In the genomic region with DNA sequence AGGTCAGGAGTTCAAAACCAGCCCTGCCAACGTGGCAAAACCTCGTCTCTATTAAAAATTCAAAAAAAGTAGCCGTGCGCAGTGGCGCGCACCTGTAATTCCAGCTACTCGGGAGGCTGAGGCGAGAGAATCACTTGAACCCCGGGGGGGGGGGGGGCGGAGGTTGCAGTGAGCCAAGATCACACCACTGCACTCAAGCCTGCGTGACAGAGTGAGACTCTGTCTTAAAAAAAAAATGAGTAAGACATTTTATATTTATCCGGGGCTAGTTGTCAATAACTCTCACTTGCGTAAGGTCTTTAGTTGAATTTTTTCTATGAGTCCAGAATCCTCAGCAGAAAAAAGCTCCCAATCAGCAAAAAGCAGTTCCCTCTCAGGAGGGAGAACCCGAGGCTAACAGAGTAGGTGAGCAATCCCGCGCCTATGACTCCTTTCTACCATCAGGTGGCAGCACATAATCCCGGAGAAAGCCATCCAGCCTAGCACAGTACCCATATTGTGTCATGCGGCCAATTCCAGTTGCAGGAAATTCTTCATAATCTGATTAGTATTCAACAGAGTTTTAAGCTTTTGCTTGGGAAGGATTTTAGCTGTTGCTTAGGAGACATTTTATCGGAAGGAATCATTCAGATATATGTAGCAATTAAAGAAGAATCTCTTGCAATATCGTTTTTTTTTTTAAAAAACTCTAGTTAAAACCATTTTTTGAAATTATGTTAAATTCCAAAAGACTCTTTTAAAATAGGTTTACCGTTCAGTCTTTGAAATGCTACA, we compare ENCODE assay signal across 1 cellular context.
TF ChIP-seq lines count a peak whose summit lies in the region.

No MANE protein-coding gene starts in this region.

TF ChIP-seq in HepG2, 621 proteins besides CTCF, POLR2A, EP300 and RAD21 (continued from another document and continues in another):
- TF ChIP-seq, protein P1, sequence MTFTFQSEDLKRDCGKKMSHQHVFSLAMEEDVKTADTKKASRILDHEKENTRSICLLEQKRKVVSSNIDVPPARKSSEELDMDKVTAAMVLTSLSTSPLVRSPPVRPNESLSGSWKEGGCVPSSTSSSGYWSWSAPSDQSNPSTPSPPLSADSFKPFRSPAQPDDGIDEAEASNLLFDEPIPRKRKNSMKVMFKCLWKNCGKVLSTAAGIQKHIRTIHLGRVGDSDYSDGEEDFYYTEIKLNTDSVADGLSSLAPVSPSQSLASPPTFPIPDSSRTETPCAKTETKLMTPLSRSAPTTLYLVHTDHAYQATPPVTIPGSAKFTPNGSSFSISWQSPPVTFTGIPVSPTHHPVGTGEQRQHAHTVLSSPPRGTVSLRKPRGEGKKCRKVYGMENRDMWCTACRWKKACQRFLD (CRISPR knock-in tag; IDR thresholded peaks at IDR 0.05; ENCODE audit: borderline replicate concordance) = no peak
- TF ChIP-seq ZKSCAN8 (CRISPR knock-in tag; IDR thresholded peaks at IDR 0.05; ENCODE audit: borderline replicate concordance) = peak; percentile 59; the same call in 1 of the 2 replicates
- TF ChIP-seq ZBTB42 (CRISPR knock-in tag; IDR thresholded peaks at IDR 0.05) = no peak
- TF ChIP-seq, protein P2, sequence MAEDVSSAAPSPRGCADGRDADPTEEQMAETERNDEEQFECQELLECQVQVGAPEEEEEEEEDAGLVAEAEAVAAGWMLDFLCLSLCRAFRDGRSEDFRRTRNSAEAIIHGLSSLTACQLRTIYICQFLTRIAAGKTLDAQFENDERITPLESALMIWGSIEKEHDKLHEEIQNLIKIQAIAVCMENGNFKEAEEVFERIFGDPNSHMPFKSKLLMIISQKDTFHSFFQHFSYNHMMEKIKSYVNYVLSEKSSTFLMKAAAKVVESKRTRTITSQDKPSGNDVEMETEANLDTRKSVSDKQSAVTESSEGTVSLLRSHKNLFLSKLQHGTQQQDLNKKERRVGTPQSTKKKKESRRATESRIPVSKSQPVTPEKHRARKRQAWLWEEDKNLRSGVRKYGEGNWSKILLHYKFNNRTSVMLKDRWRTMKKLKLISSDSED (CRISPR knock-in tag; IDR thresholded peaks at IDR 0.05) = no peak
- TF ChIP-seq ZBTB7B (CRISPR knock-in tag; IDR thresholded peaks at IDR 0.05) = no peak
- TF ChIP-seq SALL1 (CRISPR knock-in tag; IDR thresholded peaks at IDR 0.05) = peak; percentile 60
- TF ChIP-seq, protein P3, sequence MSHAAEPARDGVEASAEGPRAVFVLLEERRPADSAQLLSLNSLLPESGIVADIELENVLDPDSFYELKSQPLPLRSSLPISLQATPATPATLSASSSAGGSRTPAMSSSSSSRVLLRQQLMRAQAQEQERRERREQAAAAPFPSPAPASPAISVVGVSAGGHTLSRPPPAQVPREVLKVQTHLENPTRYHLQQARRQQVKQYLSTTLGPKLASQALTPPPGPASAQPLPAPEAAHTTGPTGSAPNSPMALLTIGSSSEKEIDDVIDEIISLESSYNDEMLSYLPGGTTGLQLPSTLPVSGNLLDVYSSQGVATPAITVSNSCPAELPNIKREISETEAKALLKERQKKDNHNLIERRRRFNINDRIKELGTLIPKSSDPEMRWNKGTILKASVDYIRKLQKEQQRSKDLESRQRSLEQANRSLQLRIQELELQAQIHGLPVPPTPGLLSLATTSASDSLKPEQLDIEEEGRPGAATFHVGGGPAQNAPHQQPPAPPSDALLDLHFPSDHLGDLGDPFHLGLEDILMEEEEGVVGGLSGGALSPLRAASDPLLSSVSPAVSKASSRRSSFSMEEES (CRISPR knock-in tag; IDR thresholded peaks at IDR 0.05) = peak; percentile 48; the same call in 1 of the 2 replicates
- TF ChIP-seq KAT8 (CRISPR knock-in tag; IDR thresholded peaks at IDR 0.05) = peak; percentile 38; the same call in 1 of the 2 replicates
- TF ChIP-seq SP4 (CRISPR knock-in tag; IDR thresholded peaks at IDR 0.05) = peak; percentile 42; the same call in 1 of the 2 replicates
- TF ChIP-seq, protein P4, sequence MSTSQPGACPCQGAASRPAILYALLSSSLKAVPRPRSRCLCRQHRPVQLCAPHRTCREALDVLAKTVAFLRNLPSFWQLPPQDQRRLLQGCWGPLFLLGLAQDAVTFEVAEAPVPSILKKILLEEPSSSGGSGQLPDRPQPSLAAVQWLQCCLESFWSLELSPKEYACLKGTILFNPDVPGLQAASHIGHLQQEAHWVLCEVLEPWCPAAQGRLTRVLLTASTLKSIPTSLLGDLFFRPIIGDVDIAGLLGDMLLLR (CRISPR knock-in tag; IDR thresholded peaks at IDR 0.05) = no peak
- TF ChIP-seq ZNF326 (CRISPR knock-in tag; IDR thresholded peaks at IDR 0.05; ENCODE audit: borderline replicate concordance) = no peak
- no peak for TF ChIP-seq BORCS8-MEF2B (CRISPR knock-in tag; IDR thresholded peaks at IDR 0.05)
- TF ChIP-seq, protein P5, sequence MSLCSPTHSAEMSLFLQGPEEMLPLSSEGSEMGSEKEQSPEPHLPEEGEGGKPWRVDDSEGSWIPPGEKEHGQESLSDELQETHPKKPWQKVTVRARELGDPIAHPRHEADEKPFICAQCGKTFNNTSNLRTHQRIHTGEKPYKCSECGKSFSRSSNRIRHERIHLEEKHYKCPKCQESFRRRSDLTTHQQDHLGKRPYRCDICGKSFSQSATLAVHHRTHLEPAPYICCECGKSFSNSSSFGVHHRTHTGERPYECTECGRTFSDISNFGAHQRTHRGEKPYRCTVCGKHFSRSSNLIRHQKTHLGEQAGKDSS (CRISPR knock-in tag; IDR thresholded peaks at IDR 0.05; ENCODE audit: borderline replicate concordance, low read depth) = no peak
- no peak for TF ChIP-seq CBX2 (IDR thresholded peaks at IDR 0.05; ENCODE audit: low read depth, low read length)
- no peak for TF ChIP-seq CBX2 (CRISPR knock-in tag; IDR thresholded peaks at IDR 0.05; ENCODE audit: low read depth)
- TF ChIP-seq TEAD3 (CRISPR knock-in tag; optimal IDR thresholded peaks at IDR 0.05; ENCODE audit: borderline replicate concordance) = peak; percentile 49
- TF ChIP-seq, protein P6, sequence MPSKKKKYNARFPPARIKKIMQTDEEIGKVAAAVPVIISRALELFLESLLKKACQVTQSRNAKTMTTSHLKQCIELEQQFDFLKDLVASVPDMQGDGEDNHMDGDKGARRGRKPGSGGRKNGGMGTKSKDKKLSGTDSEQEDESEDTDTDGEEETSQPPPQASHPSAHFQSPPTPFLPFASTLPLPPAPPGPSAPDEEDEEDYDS (CRISPR knock-in tag; IDR thresholded peaks at IDR 0.05) = peak; percentile 28; the same call in 1 of the 2 replicates
- TF ChIP-seq ZKSCAN1 (IDR thresholded peaks at IDR 0.05; ENCODE audit: low read length) = no peak
- peak; percentile 76 for TF ChIP-seq XRCC5 (optimal IDR thresholded peaks at IDR 0.05; ENCODE audit: low read length)
- no peak for TF ChIP-seq SPEN (CRISPR knock-in tag; IDR thresholded peaks at IDR 0.05; ENCODE audit: low read depth)
- TF ChIP-seq WIZ (CRISPR knock-in tag; IDR thresholded peaks at IDR 0.05) = no peak
- TF ChIP-seq SOX6 (IDR thresholded peaks at IDR 0.05) = no peak
- peak; percentile 37; the same call in 1 of the 2 replicates for TF ChIP-seq SOX6 (CRISPR knock-in tag; IDR thresholded peaks at IDR 0.05)
- no peak for TF ChIP-seq ZNF224 (CRISPR knock-in tag; IDR thresholded peaks at IDR 0.05)
- TF ChIP-seq HNRNPLL (IDR thresholded peaks at IDR 0.05; ENCODE audit: low read depth, low read length, poor library complexity, severe bottlenecking) = no peak
- TF ChIP-seq, protein P7, sequence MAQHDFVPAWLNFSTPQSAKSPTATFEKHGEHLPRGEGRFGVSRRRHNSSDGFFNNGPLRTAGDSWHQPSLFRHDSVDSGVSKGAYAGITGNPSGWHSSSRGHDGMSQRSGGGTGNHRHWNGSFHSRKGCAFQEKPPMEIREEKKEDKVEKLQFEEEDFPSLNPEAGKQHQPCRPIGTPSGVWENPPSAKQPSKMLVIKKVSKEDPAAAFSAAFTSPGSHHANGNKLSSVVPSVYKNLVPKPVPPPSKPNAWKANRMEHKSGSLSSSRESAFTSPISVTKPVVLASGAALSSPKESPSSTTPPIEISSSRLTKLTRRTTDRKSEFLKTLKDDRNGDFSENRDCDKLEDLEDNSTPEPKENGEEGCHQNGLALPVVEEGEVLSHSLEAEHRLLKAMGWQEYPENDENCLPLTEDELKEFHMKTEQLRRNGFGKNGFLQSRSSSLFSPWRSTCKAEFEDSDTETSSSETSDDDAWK (CRISPR knock-in tag; IDR thresholded peaks at IDR 0.05) = no peak
- TF ChIP-seq ZNF446 (CRISPR knock-in tag; IDR thresholded peaks at IDR 0.05) = no peak
- TF ChIP-seq SMARCC2 (IDR thresholded peaks at IDR 0.05) = no peak
- TF ChIP-seq ZNF556 (CRISPR knock-in tag; IDR thresholded peaks at IDR 0.05; ENCODE audit: borderline replicate concordance) = no peak
- peak; percentile 43; the same call in 1 of the 2 replicates for TF ChIP-seq MED1 (CRISPR knock-in tag; IDR thresholded peaks at IDR 0.05)
- TF ChIP-seq MIER3 (CRISPR knock-in tag; IDR thresholded peaks at IDR 0.05; ENCODE audit: borderline replicate concordance) = peak; percentile 36; the same call in 1 of the 2 replicates
- no peak for TF ChIP-seq NFIC (IDR thresholded peaks at IDR 0.05; ENCODE audit: low read length)
- no peak for TF ChIP-seq ZNF709 (CRISPR knock-in tag; IDR thresholded peaks at IDR 0.05)
- no peak for TF ChIP-seq BHLHE40 (IDR thresholded peaks at IDR 0.05; ENCODE audit: low read length)
- TF ChIP-seq, protein P8, sequence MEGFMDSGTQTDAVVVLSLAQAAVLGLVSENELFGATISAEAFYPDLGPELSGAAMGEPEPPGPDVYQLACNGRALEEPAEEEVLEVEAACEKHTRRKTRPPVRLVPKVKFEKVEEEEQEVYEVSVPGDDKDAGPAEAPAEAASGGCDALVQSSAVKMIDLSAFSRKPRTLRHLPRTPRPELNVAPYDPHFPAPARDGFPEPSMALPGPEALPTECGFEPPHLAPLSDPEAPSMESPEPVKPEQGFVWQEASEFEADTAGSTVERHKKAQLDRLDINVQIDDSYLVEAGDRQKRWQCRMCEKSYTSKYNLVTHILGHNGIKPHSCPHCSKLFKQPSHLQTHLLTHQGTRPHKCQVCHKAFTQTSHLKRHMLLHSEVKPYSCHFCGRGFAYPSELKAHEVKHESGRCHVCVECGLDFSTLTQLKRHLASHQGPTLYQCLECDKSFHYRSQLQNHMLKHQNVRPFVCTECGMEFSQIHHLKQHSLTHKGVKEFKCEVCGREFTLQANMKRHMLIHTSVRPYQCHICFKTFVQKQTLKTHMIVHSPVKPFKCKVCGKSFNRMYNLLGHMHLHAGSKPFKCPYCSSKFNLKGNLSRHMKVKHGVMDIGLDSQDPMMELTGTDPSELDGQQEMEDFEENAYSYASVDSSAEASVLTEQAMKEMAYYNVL (CRISPR knock-in tag; IDR thresholded peaks at IDR 0.05; ENCODE audit: borderline replicate concordance) = no peak
- TF ChIP-seq, protein P9, sequence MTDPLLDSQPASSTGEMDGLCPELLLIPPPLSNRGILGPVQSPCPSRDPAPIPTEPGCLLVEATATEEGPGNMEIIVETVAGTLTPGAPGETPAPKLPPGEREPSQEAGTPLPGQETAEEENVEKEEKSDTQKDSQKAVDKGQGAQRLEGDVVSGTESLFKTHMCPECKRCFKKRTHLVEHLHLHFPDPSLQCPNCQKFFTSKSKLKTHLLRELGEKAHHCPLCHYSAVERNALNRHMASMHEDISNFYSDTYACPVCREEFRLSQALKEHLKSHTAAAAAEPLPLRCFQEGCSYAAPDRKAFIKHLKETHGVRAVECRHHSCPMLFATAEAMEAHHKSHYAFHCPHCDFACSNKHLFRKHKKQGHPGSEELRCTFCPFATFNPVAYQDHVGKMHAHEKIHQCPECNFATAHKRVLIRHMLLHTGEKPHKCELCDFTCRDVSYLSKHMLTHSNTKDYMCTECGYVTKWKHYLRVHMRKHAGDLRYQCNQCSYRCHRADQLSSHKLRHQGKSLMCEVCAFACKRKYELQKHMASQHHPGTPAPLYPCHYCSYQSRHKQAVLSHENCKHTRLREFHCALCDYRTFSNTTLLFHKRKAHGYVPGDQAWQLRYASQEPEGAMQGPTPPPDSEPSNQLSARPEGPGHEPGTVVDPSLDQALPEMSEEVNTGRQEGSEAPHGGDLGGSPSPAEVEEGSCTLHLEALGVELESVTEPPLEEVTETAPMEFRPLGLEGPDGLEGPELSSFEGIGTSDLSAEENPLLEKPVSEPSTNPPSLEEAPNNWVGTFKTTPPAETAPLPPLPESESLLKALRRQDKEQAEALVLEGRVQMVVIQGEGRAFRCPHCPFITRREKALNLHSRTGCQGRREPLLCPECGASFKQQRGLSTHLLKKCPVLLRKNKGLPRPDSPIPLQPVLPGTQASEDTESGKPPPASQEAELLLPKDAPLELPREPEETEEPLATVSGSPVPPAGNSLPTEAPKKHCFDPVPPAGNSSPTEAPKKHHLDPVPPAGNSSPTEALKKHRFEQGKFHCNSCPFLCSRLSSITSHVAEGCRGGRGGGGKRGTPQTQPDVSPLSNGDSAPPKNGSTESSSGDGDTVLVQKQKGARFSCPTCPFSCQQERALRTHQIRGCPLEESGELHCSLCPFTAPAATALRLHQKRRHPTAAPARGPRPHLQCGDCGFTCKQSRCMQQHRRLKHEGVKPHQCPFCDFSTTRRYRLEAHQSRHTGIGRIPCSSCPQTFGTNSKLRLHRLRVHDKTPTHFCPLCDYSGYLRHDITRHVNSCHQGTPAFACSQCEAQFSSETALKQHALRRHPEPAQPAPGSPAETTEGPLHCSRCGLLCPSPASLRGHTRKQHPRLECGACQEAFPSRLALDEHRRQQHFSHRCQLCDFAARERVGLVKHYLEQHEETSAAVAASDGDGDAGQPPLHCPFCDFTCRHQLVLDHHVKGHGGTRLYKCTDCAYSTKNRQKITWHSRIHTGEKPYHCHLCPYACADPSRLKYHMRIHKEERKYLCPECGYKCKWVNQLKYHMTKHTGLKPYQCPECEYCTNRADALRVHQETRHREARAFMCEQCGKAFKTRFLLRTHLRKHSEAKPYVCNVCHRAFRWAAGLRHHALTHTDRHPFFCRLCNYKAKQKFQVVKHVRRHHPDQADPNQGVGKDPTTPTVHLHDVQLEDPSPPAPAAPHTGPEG (CRISPR knock-in tag; IDR thresholded peaks at IDR 0.05) = 0 out of 2 replicates have a peak, but pooled peaks have one; percentile 43
- TF ChIP-seq ZNF232 (CRISPR knock-in tag; IDR thresholded peaks at IDR 0.05; ENCODE audit: borderline replicate concordance) = no peak
- no peak for TF ChIP-seq TOE1 (CRISPR knock-in tag; IDR thresholded peaks at IDR 0.05)
- no peak for TF ChIP-seq HHEX (CRISPR knock-in tag; IDR thresholded peaks at IDR 0.05)
- TF ChIP-seq RFX1 (IDR thresholded peaks at IDR 0.05) = no peak
- TF ChIP-seq, protein P10, sequence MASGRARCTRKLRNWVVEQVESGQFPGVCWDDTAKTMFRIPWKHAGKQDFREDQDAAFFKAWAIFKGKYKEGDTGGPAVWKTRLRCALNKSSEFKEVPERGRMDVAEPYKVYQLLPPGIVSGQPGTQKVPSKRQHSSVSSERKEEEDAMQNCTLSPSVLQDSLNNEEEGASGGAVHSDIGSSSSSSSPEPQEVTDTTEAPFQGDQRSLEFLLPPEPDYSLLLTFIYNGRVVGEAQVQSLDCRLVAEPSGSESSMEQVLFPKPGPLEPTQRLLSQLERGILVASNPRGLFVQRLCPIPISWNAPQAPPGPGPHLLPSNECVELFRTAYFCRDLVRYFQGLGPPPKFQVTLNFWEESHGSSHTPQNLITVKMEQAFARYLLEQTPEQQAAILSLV (CRISPR knock-in tag; IDR thresholded peaks at IDR 0.05; ENCODE audit: borderline replicate concordance) = 0 out of 2 replicates have a peak, but pooled peaks have one; percentile 26
- no peak for TF ChIP-seq TOPORS (CRISPR knock-in tag; IDR thresholded peaks at IDR 0.05)
- no peak for TF ChIP-seq TCF7L2 (IDR thresholded peaks at IDR 0.05; ENCODE audit: low read depth, low read length)
